ENCODE assay signal across 8 cellular contexts in genomic region chr22:39502789-39503464, GRCh38. TPM values are rescaled to one million over a fixed set of nuclear protein-coding genes. Genes with fewer than 3 reads are reported as not detected.
A peak's percentile ranks its signal among the peaks of the same experiment; 100 is the strongest.
DNase-seq lines count a peak whose midpoint lies in the region; ATAC-seq and TF ChIP-seq lines count a peak whose summit lies in the region.

No MANE protein-coding gene starts in this region.

- H3K9me3 Mint-ChIP-seq in brain = peaks cover 0 to 3% (median 0%) of the 10 kb centered on the region in 5 experiments

- peak overlapping the region; percentile 64 for H4K91ac ChIP-seq in mesenchymal stem cell (ENCODE audit: low read length)

- no peak overlapping the region for H3K23ac ChIP-seq in mesenchymal stem cell (ENCODE audit: low read length in 2 of 2)

- peak overlapping the region; percentile 57 for H2BK120ac ChIP-seq in mesenchymal stem cell (ENCODE audit: low read depth, low read length)

- CTCF ChIA-PET in BJ (lab: Yijun Ruan, JAX) = interaction anchor here (1.4 to 2.1 kb wide), 4 partner anchors 11 to 522 kb away, joined by 5 to 16 read pairs (median 6); no protein-coding TSS in a partner anchor

- POLR2A ChIA-PET in BJ (lab: Charles Lee) = interaction anchor here (1.1 to 1.5 kb wide), 2 partner anchors 17 to 19 kb away, joined by 4 to 12 read pairs; partner anchors contain the start of gene ATF4

- no peak overlapping the region for H2BK15ac ChIP-seq in mesenchymal stem cell (ENCODE audit: low read depth, poor library complexity, severe bottlenecking)

- H2AK5ac ChIP-seq in mesenchymal stem cell (ENCODE audit: low read length, severe bottlenecking) = no peak overlapping the region

- H3K4me1 ChIP-seq in HUES64 (ENCODE audit: insufficient read depth, low read length) = peaks cover 5% of the 10 kb centered on the region; the same call in 1 of the 2 replicates
- H3K4me1 ChIP-seq in mesenchymal stem cell (ENCODE audit: control insufficient read depth, insufficient read depth, low read depth, low read length) = peaks cover 20% of the 10 kb centered on the region

- peaks cover 30% of the 10 kb centered on the region for H3K36me3 Mint-ChIP-seq in brain

- H3K14ac ChIP-seq in mesenchymal stem cell (ENCODE audit: low read length in 2 of 2) = no peak overlapping the region

- in situ Hi-C loops in GM13976 (cut with MboI; ENCODE audit: low sequenced_read_pairs, unreplicated experiment) = loop anchor here (25.0 kb wide), 1 partner anchor 341 kb away; the partner anchor contains the start of gene CBX7

- H2BK5ac ChIP-seq in mesenchymal stem cell (ENCODE audit: low read depth, low read length, poor library complexity, severe bottlenecking) = no peak overlapping the region

- TF ChIP-seq CTCF in BJ (IDR thresholded peaks at IDR 0.05; ENCODE audit: insufficient read depth, low read depth, low read length) = no peak
- TF ChIP-seq CTCF in brain (conservative IDR thresholded peaks at IDR 0.05) = no peak
- TF ChIP-seq CTCF in GM13976 (IDR thresholded peaks at IDR 0.05; ENCODE audit: borderline replicate concordance, control extremely low read depth, extremely low read depth, insufficient read depth, missing control alignments) = no peak

- H3K79me1 ChIP-seq in mesenchymal stem cell (replicated peaks; ENCODE audit: low read length, poor library complexity, severe bottlenecking) = peaks cover 21% of the 10 kb centered on the region

- peak overlapping the region in 1 of 2 experiments; percentile 46 for H3K4ac ChIP-seq in mesenchymal stem cell (ENCODE audit: low read depth in 1 of 2, low read length in 2 of 2)

- H2BK12ac ChIP-seq in mesenchymal stem cell (ENCODE audit: low read length in 2 of 2) = no peak overlapping the region

- DNase-seq in BJ (ENCODE audit: low read depth) (no peak), mesenchymal stem cell (no peak), GM13976 (ENCODE audit: low spot score) (no peak), UCSD-AML1 (lab: John Stamatoyannopoulos, UW; ENCODE audit: unreplicated experiment) (no peak)

- H3K27me3 ChIP-seq in BJ (ENCODE audit: control insufficient read depth, insufficient read depth, low read length) (peaks cover 1% of the 10 kb centered on the region; the same call in 1 of the 2 replicates), HUES64 (ENCODE audit: insufficient read depth, low read length) (peaks cover 64% of the 10 kb centered on the region), mesenchymal stem cell (ENCODE audit: control insufficient read depth in 1 of 2, insufficient read depth in 1 of 2, low read length in 2 of 2) (no peaks in the 10 kb centered on the region)

- no peak for ATAC-seq in HG03108 (IDR thresholded peaks at IDR 0.05; ENCODE audit: unreplicated experiment)
- ATAC-seq in esophagus mucosa = no peak

- H3K9me3 ChIP-seq in HUES64 (ENCODE audit: insufficient read depth, low read depth, low read length) = no peaks in the 10 kb centered on the region
- H3K9me3 ChIP-seq in mesenchymal stem cell (ENCODE audit: control insufficient read depth, low read length) = no peaks in the 10 kb centered on the region

- peaks cover 62% of the 10 kb centered on the region for H3K4me1 Mint-ChIP-seq in brain

- peak overlapping the region; percentile 77 for H3K4me3 ChIP-seq in BJ (ENCODE audit: low read depth, low read length)
- H3K4me3 ChIP-seq in HUES64 (ENCODE audit: low read length) = peak overlapping the region; percentile 89
- H3K4me3 ChIP-seq in mesenchymal stem cell (ENCODE audit: insufficient read depth in 1 of 2, low read depth in 1 of 2, low read length in 2 of 2) = peak overlapping the region; percentile 91 to 97

- H3K27ac Mint-ChIP-seq in brain = peak overlapping the region; percentile 57 to 94 (median 87)

- WGBS in HUES64 = 38% methylated on average over 18 of the region's 18 CpGs
- 33% methylated on average over 16 of the region's 18 CpGs for WGBS in mesenchymal stem cell

- peaks cover 2% of the 10 kb centered on the region for H3K27me3 Mint-ChIP-seq in brain

- H3K4me3 Mint-ChIP-seq in brain = peak overlapping the region; percentile 88 to 100 (median 99)

- H2AFZ ChIP-seq in mesenchymal stem cell (ENCODE audit: low read depth, low read length) = no peak overlapping the region

- H3K9ac ChIP-seq in HUES64 (ENCODE audit: low read depth, low read length) = peak overlapping the region; percentile 80
- H3K9ac ChIP-seq in mesenchymal stem cell (ENCODE audit: low read length) = peak overlapping the region; percentile 97

- no peak overlapping the region for H3K27ac ChIP-seq in HUES64 (ENCODE audit: low read depth, low read length)
- H3K27ac ChIP-seq in mesenchymal stem cell (ENCODE audit: low read length, poor library complexity, severe bottlenecking) = no peak overlapping the region

- peaks cover 17% of the 10 kb centered on the region for H3K36me3 ChIP-seq in BJ (ENCODE audit: control insufficient read depth, insufficient read depth, low read length)
- H3K36me3 ChIP-seq in HUES64 (ENCODE audit: insufficient read depth, low read length) = peaks cover 40% of the 10 kb centered on the region
- H3K36me3 ChIP-seq in mesenchymal stem cell (ENCODE audit: control insufficient read depth in 1 of 2, insufficient read depth in 2 of 2, low read depth in 1 of 2, low read length in 2 of 2) = peaks cover 34 to 36% of the 10 kb centered on the region in 2 experiments

- H4K8ac ChIP-seq in mesenchymal stem cell (ENCODE audit: low read length) = no peak overlapping the region

- H3K18ac ChIP-seq in mesenchymal stem cell (ENCODE audit: low read depth in 1 of 2, low read length in 2 of 2) = peak overlapping the region; percentile 16 to 64

- peak overlapping the region; percentile 94 for H3K4me2 ChIP-seq in mesenchymal stem cell (ENCODE audit: low read length, poor library complexity, severe bottlenecking)

RNA-seq across cellular contexts. Expression of gene MIEF1, which starts 0.8 kb away (rescaled TPM):
- 17.5 and 21.0 TPM in 2 replicates for polyA plus RNA-seq in BJ (2011; rRNA removed)
- 14.9 and 20.7 TPM in 2 replicates for polyA minus RNA-seq in BJ (2011; rRNA and poly(A)+ RNA removed)
- 24.8 TPM for polyA plus RNA-seq in HUES64 (2013, experiment 1 of 2)
- 23.8 TPM for polyA plus RNA-seq in HUES64 (2013, experiment 2 of 2)
- 22.5 TPM for polyA plus RNA-seq in brain (ENCODE audit: insufficient read depth, low read depth, low replicate concordance)
- polyA plus RNA-seq in mesenchymal stem cell (2013, experiment 1 of 2) = 19.0 TPM
- 19.9 TPM for polyA plus RNA-seq in mesenchymal stem cell (2013, experiment 2 of 2)
- total RNA-seq in esophagus mucosa = 16.7 TPM

RNA-seq across cellular contexts. Expression of gene ATF4, which starts 17.4 kb away (rescaled TPM):
- 886 and 999 TPM in 2 replicates for polyA plus RNA-seq in BJ (2011; rRNA removed)
- polyA minus RNA-seq in BJ (2011; rRNA and poly(A)+ RNA removed) = 177 and 288 TPM in 2 replicates
- polyA plus RNA-seq in HUES64 (2013, experiment 1 of 2) = 352 TPM
- polyA plus RNA-seq in HUES64 (2013, experiment 2 of 2) = 363 TPM
- 435 TPM for polyA plus RNA-seq in brain (ENCODE audit: insufficient read depth, low read depth, low replicate concordance)
- polyA plus RNA-seq in mesenchymal stem cell (2013, experiment 1 of 2) = 513 TPM
- 503 TPM for polyA plus RNA-seq in mesenchymal stem cell (2013, experiment 2 of 2)
- 375 TPM for total RNA-seq in esophagus mucosa

RNA-seq across cellular contexts. Expression of gene RPS19BP1, which starts 29.6 kb away (rescaled TPM):
- polyA plus RNA-seq in BJ (2011; rRNA removed) (64.0 and 66.7 TPM in 2 replicates), brain (ENCODE audit: insufficient read depth, low read depth, low replicate concordance) (116 TPM)
- 4.8 and 11.0 TPM in 2 replicates for polyA minus RNA-seq in BJ (2011; rRNA and poly(A)+ RNA removed)
- 99.3 TPM for polyA plus RNA-seq in HUES64 (2013, experiment 1 of 2)
- 85.9 TPM for polyA plus RNA-seq in HUES64 (2013, experiment 2 of 2)
- polyA plus RNA-seq in mesenchymal stem cell (2013, experiment 1 of 2) = 59.9 TPM
- polyA plus RNA-seq in mesenchymal stem cell (2013, experiment 2 of 2) = 59.6 TPM
- 40.7 TPM for total RNA-seq in esophagus mucosa

RNA-seq across cellular contexts. Expression of gene MGAT3, which starts 46.1 kb away (rescaled TPM):
- polyA plus RNA-seq in BJ (2011; rRNA removed) (0.53 and 0.66 TPM in 2 replicates), brain (ENCODE audit: insufficient read depth, low read depth, low replicate concordance) (19.3 TPM)
- 0.31 and 0.62 TPM in 2 replicates for polyA minus RNA-seq in BJ (2011; rRNA and poly(A)+ RNA removed)
- polyA plus RNA-seq in HUES64 (2013, experiment 1 of 2) = 3.8 TPM
- 5.5 TPM for polyA plus RNA-seq in HUES64 (2013, experiment 2 of 2)
- 2.1 TPM for polyA plus RNA-seq in mesenchymal stem cell (2013, experiment 1 of 2)
- polyA plus RNA-seq in mesenchymal stem cell (2013, experiment 2 of 2) = 2.0 TPM
- total RNA-seq in esophagus mucosa = 0.44 TPM
